Comparison of ENCODE assay signal across 1 cellular context in the genomic region with DNA sequence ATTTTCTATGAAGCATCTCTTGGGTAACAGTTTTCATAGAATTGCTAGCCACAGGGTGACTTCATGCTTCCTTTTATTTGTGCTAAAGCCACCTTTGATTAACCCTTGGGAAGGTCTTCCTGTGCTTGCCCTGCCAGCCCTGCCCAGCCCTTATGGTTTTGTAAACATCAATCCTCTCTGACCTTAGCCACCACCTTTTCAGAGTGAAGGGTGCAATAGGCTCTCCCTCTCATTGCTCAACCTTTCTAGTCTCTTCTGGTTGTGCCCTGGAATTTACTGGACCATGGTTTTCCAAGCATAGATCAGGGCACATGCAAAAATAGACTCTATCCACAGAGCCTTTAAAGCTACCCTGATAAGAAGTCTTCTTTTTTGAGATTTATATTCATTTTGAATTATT.
TF ChIP-seq lines count a peak whose summit lies in the region.

No MANE protein-coding gene starts in this region.

TF ChIP-seq in endothelial cell of umbilical vein, 7 proteins besides CTCF, POLR2A, EP300 and RAD21 (continued from another document):
- peak; percentile 36 for TF ChIP-seq GATA2 (IDR thresholded peaks at IDR 0.05; ENCODE audit: insufficient read depth, insufficient read length, low read depth, low read length)
